2 cellular contexts compared by ENCODE assay signal in genomic region chr19:3369337-3370213, GRCh38.
TF ChIP-seq lines count a peak whose summit lies in the region.

No MANE protein-coding gene starts in this region.

TF ChIP-seq in SK-N-SH, 30 proteins besides CTCF, POLR2A, EP300 and RAD21 (continued from another document):
- no peak for TF ChIP-seq REST (IDR thresholded peaks at IDR 0.05; ENCODE audit: low read depth, low read length)
- TF ChIP-seq MEF2A (IDR thresholded peaks at IDR 0.05; ENCODE audit: borderline replicate concordance, low read depth), result no peak
- no peak for TF ChIP-seq NRF1 (IDR thresholded peaks at IDR 0.05; ENCODE audit: low read depth, low read length)
- TF ChIP-seq POLR2AphosphoS5 (IDR thresholded peaks at IDR 0.05; ENCODE audit: low read depth, low read length), result no peak
- no peak for TF ChIP-seq GATA2 (CRISPR knock-in tag; IDR thresholded peaks at IDR 0.05)
- no peak for TF ChIP-seq USF1 (IDR thresholded peaks at IDR 0.05; ENCODE audit: borderline replicate concordance, low read depth)
- no peak for TF ChIP-seq EZH2phosphoT487 (IDR thresholded peaks at IDR 0.05; ENCODE audit: borderline replicate concordance, low read depth)
- TF ChIP-seq SMC3 (IDR thresholded peaks at IDR 0.05; ENCODE audit: low read depth, low read length), result no peak
- no peak for TF ChIP-seq FOSL2 (IDR thresholded peaks at IDR 0.05; ENCODE audit: borderline replicate concordance, low read depth)
TF ChIP-seq in SK-N-SH: peak in this region for 0.

TF ChIP-seq in SK-N-SH treated with all-trans-retinoic acid at 6 μM for 48 hours, 23 proteins besides CTCF, POLR2A, EP300 and RAD21 (continued from another document):
- TF ChIP-seq PATZ1 (CRISPR knock-in tag; IDR thresholded peaks at IDR 0.05; ENCODE audit: borderline replicate concordance) (no peak), RARB (CRISPR knock-in tag; IDR thresholded peaks at IDR 0.05) (no peak), POU6F1 (CRISPR knock-in tag; IDR thresholded peaks at IDR 0.05; ENCODE audit: borderline replicate concordance, low read depth) (no peak), TOX (CRISPR knock-in tag; IDR thresholded peaks at IDR 0.05; ENCODE audit: borderline replicate concordance) (no peak), ISL1 (CRISPR knock-in tag; IDR thresholded peaks at IDR 0.05) (no peak)
